ENCODE assay signal across 21 cellular contexts in the genomic region with DNA sequence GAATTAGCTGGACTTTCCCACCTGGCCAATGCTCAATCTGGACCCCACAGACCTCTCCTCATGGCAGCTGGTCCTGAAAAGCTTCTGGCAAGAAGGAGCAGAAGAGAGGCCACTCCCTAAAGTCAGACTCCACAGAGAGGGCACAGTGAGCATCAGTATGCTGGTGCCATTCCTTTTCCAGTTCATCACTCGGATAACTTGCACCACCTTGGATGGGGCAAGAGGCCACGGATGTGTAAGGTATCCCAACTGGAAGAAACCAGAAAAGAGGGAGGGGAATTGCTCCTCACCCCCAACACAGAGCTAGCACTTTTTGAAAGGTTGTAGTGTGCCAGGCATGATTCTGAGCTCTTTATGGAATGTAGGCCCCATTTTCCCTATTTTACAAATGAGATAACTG.
DNase-seq lines count a peak whose midpoint lies in the region; ATAC-seq, FAIRE-seq and TF ChIP-seq lines count a peak whose summit lies in the region.
"Had no signal": no experiment of that assay in that cellular context is flagged by ENCODE, and none has a peak within 500 bp of the region (broad histone marks: within the 10 kb centered on the region; RNA-seq: fewer than 3 reads in every experiment).

No MANE protein-coding gene starts in this region.

- H3K9me3 ChIP-seq in esophagus muscularis mucosa, result no peaks in the 10 kb centered on the region
- H3K9me3 ChIP-seq in vagina, result no peaks in the 10 kb centered on the region
- H3K9me3 ChIP-seq: BE2C had no signal

- H3K27ac ChIP-seq in VCaP (peak overlapping the region; percentile 52; the same call in 1 of the 2 replicates), esophagus muscularis mucosa (replicated peaks in 1 of 4) (no peak overlapping the region), vagina (no peak overlapping the region), GM23338 (ENCODE audit: low read depth) (no peak overlapping the region)
- H3K27ac ChIP-seq: GM23248 had no signal

- no peaks in the 10 kb centered on the region for H3K79me2 ChIP-seq in GM23338 (replicated peaks; ENCODE audit: insufficient read depth)

- TF ChIP-seq POLR2A in esophagus muscularis mucosa (IDR thresholded peaks at IDR 0.05; ENCODE audit: low read depth), result no peak
- no peak for TF ChIP-seq POLR2A in vagina (IDR thresholded peaks at IDR 0.05)

- H3K27me3 ChIP-seq in esophagus muscularis mucosa, result no peaks in the 10 kb centered on the region
- no peaks in the 10 kb centered on the region for H3K27me3 ChIP-seq in vagina
- H3K27me3 ChIP-seq in GM23338 (ENCODE audit: insufficient read depth), result no peaks in the 10 kb centered on the region
- H3K27me3 ChIP-seq: BE2C had no signal

- H3K4me1 Mint-ChIP-seq in GM23338, result peaks cover 21% of the 10 kb centered on the region
- H3K4me1 Mint-ChIP-seq: CD4-positive, CD25-positive, alpha-beta regulatory T cell; CD8-positive, alpha-beta memory T cell had no signal

- no peak for ATAC-seq in GM23338
- ATAC-seq: HCT116 had no signal

- DNase-seq in esophagus muscularis mucosa (ENCODE audit: extremely low spot score) (peak; percentile 79), mucosa of gallbladder (ENCODE audit: low spot score) (peak; percentile 6), vagina (ENCODE audit: extremely low spot score in 2 of 2) (peak; percentile 18 to 49), GM23338 (ENCODE audit: low spot score) (no peak), HTR-8/SVneo (ENCODE audit: insufficient read length, low spot score) (no peak), HuH-7.5 (ENCODE audit: low spot score) (no peak)
- DNase-seq: BE2C; C1 segment of cervical spinal cord; CD4-positive, CD25-positive, alpha-beta regulatory T cell; CD8-positive, alpha-beta memory T cell; COR-L47; DMS153; DMS79; GDM1; H7; HFFc6 had no signal

- H3F3A ChIP-seq in GM23338 (replicated peaks; ENCODE audit: low read depth), result no peaks in the 10 kb centered on the region

- no peaks in the 10 kb centered on the region for H3K36me3 Mint-ChIP-seq in GM23338 (ENCODE audit: low read depth)
- H3K36me3 Mint-ChIP-seq: CD4-positive, CD25-positive, alpha-beta regulatory T cell; CD8-positive, alpha-beta memory T cell had no signal

- H3K4me3 ChIP-seq in esophagus muscularis mucosa (no peak overlapping the region), vagina (no peak overlapping the region), GM23338 (no peak overlapping the region)
- H3K4me3 ChIP-seq: GM23248 had no signal

- H2AFZ ChIP-seq in GM23338, result no peak overlapping the region
- H2AFZ ChIP-seq: GM23248 had no signal

- peaks cover 7% of the 10 kb centered on the region for H3K27me3 Mint-ChIP-seq in GM23338 (ENCODE audit: insufficient read depth, low read depth, poor library complexity)

- no peaks in the 10 kb centered on the region for H4K20me1 ChIP-seq in GM23338 (replicated peaks; ENCODE audit: insufficient read depth)

- no peak overlapping the region for H3K4me3 Mint-ChIP-seq in GM23338
- H3K4me3 Mint-ChIP-seq: CD4-positive, CD25-positive, alpha-beta regulatory T cell; CD8-positive, alpha-beta memory T cell; HFFc6 had no signal

- peaks cover 11% of the 10 kb centered on the region for H3K9me2 ChIP-seq in GM23338 (ENCODE audit: insufficient read depth)

- intact Hi-C loops in esophagus muscularis mucosa (cut with DNase I) (no loop called here), vagina (cut with DNase I) (no loop called here)

- no peak for FAIRE-seq in HTR-8/SVneo (lab: Jason Lieb, UNC)
- FAIRE-seq: GM12892, GM18507 had no signal

- no peak overlapping the region for H3K4me2 ChIP-seq in GM23338

- no peak for TF ChIP-seq EP300 in esophagus muscularis mucosa (IDR thresholded peaks at IDR 0.05)

- TF ChIP-seq CTCF in VCaP (conservative IDR thresholded peaks at IDR 0.05), result no peak
- no peak for TF ChIP-seq CTCF in esophagus muscularis mucosa (IDR thresholded peaks at IDR 0.05)
- no peak for TF ChIP-seq CTCF in vagina (IDR thresholded peaks at IDR 0.05)
- no peak for TF ChIP-seq CTCF in GM23338 (conservative IDR thresholded peaks at IDR 0.05; ENCODE audit: low read depth in 2 of 2)

- H3K9me3 Mint-ChIP-seq in GM23338, result no peaks in the 10 kb centered on the region
- H3K9me3 Mint-ChIP-seq: CD4-positive, CD25-positive, alpha-beta regulatory T cell; CD8-positive, alpha-beta memory T cell had no signal

- H3K27ac Mint-ChIP-seq in GM23338, result no peak overlapping the region
- H3K27ac Mint-ChIP-seq: CD4-positive, CD25-positive, alpha-beta regulatory T cell; CD8-positive, alpha-beta memory T cell; HFFc6 had no signal

- H3K36me3 ChIP-seq in esophagus muscularis mucosa, result no peaks in the 10 kb centered on the region
- H3K36me3 ChIP-seq in vagina, result no peaks in the 10 kb centered on the region
- H3K36me3 ChIP-seq in GM23338 (ENCODE audit: insufficient read depth), result no peaks in the 10 kb centered on the region
- H3K36me3 ChIP-seq: BE2C had no signal

- WGBS in esophagus muscularis mucosa, result 81% methylated on average over 2 of the region's 2 CpGs

- peaks cover 0 to 2% (median 0%) of the 10 kb centered on the region in 4 donors for H3K4me1 ChIP-seq in esophagus muscularis mucosa
- no peaks in the 10 kb centered on the region for H3K4me1 ChIP-seq in vagina
- H3K4me1 ChIP-seq in GM23338 (ENCODE audit: insufficient read depth), result peaks cover 27% of the 10 kb centered on the region
- H3K4me1 ChIP-seq: BE2C had no signal

TF ChIP-seq in GM23338, 12 proteins besides CTCF, POLR2A, EP300 and RAD21 (continues in another document):
- TF ChIP-seq NANOG (IDR thresholded peaks at IDR 0.05; ENCODE audit: borderline replicate concordance) (no peak), JUNB (IDR thresholded peaks at IDR 0.05; ENCODE audit: unreplicated experiment) (no peak), ZNF114 (CRISPR knock-in tag; IDR thresholded peaks at IDR 0.05) (no peak), POLR2AphosphoS5 (IDR thresholded peaks at IDR 0.05; ENCODE audit: low read depth) (no peak), EZH2 (IDR thresholded peaks at IDR 0.05; ENCODE audit: low read depth, unreplicated experiment) (no peak)
- TF ChIP-seq, protein P1, sequence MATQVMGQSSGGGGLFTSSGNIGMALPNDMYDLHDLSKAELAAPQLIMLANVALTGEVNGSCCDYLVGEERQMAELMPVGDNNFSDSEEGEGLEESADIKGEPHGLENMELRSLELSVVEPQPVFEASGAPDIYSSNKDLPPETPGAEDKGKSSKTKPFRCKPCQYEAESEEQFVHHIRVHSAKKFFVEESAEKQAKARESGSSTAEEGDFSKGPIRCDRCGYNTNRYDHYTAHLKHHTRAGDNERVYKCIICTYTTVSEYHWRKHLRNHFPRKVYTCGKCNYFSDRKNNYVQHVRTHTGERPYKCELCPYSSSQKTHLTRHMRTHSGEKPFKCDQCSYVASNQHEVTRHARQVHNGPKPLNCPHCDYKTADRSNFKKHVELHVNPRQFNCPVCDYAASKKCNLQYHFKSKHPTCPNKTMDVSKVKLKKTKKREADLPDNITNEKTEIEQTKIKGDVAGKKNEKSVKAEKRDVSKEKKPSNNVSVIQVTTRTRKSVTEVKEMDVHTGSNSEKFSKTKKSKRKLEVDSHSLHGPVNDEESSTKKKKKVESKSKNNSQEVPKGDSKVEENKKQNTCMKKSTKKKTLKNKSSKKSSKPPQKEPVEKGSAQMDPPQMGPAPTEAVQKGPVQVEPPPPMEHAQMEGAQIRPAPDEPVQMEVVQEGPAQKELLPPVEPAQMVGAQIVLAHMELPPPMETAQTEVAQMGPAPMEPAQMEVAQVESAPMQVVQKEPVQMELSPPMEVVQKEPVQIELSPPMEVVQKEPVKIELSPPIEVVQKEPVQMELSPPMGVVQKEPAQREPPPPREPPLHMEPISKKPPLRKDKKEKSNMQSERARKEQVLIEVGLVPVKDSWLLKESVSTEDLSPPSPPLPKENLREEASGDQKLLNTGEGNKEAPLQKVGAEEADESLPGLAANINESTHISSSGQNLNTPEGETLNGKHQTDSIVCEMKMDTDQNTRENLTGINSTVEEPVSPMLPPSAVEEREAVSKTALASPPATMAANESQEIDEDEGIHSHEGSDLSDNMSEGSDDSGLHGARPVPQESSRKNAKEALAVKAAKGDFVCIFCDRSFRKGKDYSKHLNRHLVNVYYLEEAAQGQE (IDR thresholded peaks at IDR 0.05; ENCODE audit: unreplicated experiment), result no peak
- TF ChIP-seq, protein P2, sequence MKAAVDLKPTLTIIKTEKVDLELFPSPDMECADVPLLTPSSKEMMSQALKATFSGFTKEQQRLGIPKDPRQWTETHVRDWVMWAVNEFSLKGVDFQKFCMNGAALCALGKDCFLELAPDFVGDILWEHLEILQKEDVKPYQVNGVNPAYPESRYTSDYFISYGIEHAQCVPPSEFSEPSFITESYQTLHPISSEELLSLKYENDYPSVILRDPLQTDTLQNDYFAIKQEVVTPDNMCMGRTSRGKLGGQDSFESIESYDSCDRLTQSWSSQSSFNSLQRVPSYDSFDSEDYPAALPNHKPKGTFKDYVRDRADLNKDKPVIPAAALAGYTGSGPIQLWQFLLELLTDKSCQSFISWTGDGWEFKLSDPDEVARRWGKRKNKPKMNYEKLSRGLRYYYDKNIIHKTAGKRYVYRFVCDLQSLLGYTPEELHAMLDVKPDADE (IDR thresholded peaks at IDR 0.05), result no peak

Comparison
In these comparisons a context has a peak if more than half of its experiments do, and no peak if none do; other contexts are left out.
1. DNase-seq: peak in esophagus muscularis mucosa (single experiment), mucosa of gallbladder (single experiment) and vagina (2 of 2); none in GM23338 (single experiment), HTR-8/SVneo (single experiment) and HuH-7.5 (single experiment).